Comparison of ENCODE assay signal across 15 cellular contexts in genomic region chr3:136883967-136884720, GRCh38. TPM values are rescaled to one million over a fixed set of nuclear protein-coding genes. Genes with fewer than 3 reads are reported as not detected.
DNase-seq lines count a peak whose midpoint lies in the region; ATAC-seq and FAIRE-seq lines count a peak whose summit lies in the region.
"Had no signal": no experiment of that assay in that cellular context is flagged by ENCODE, and none has a peak within 500 bp of the region (broad histone marks: within the 10 kb centered on the region; RNA-seq: fewer than 3 reads in every experiment).

No MANE protein-coding gene starts in this region.

- no peak overlapping the region for H3K4me3 ChIP-seq in BLaER1 treated with 17β-estradiol and CSF1 and Interleukin-3, amounts not matched to agents 10 nM and 100 nM
- H3K4me3 ChIP-seq: esophagus squamous epithelium, lung, pancreas had no signal

- FAIRE-seq in GM19239 (lab: Jason Lieb, UNC): peak; percentile 26
- FAIRE-seq: pancreas had no signal

- H3K27me3 ChIP-seq in BLaER1 treated with 17β-estradiol and CSF1 and Interleukin-3, amounts not matched to agents 10 nM and 100 nM: no peaks in the 10 kb centered on the region
- H3K27me3 ChIP-seq: BE2C, esophagus squamous epithelium, pancreas had no signal

- H3K4me1 ChIP-seq in BLaER1 treated with 17β-estradiol and CSF1 and Interleukin-3, amounts not matched to agents 10 nM and 100 nM: peaks cover 9 to 36% (median 30%) of the 10 kb centered on the region in 10 experiments
- H3K4me1 ChIP-seq: BE2C had no signal

- peak overlapping the region; percentile 21 for H3K4me3 Mint-ChIP-seq in activated naive CD8-positive, alpha-beta T cell treated with anti-CD3 and anti-CD28 coated beads, Interleukin-2, amount 10 ng/mL, durations not matched to agents 7 days and 5 days

- peaks cover 12 to 43% (median 27%) of the 10 kb centered on the region in 11 experiments for H3K36me3 ChIP-seq in BLaER1 treated with 17β-estradiol and CSF1 and Interleukin-3, amounts not matched to agents 10 nM and 100 nM
- H3K36me3 ChIP-seq: pancreas had no signal

- peaks cover 2% of the 10 kb centered on the region for H3K9me3 Mint-ChIP-seq in activated naive CD8-positive, alpha-beta T cell treated with anti-CD3 and anti-CD28 coated beads, Interleukin-2, amount 10 ng/mL, durations not matched to agents 7 days and 5 days

- H3K36me3 Mint-ChIP-seq in activated naive CD8-positive, alpha-beta T cell treated with anti-CD3 and anti-CD28 coated beads, Interleukin-2, amount 10 ng/mL, durations not matched to agents 7 days and 5 days: peaks cover 25% of the 10 kb centered on the region

- peak overlapping the region in 7 of 11 experiments; percentile 13 to 41 (median 18); a peak in 10 of 22 replicates for H3K4me2 ChIP-seq in BLaER1 treated with 17β-estradiol and CSF1 and Interleukin-3, amounts not matched to agents 10 nM and 100 nM

- H3K27ac Mint-ChIP-seq in activated naive CD8-positive, alpha-beta T cell treated with anti-CD3 and anti-CD28 coated beads, Interleukin-2, amount 10 ng/mL, durations not matched to agents 7 days and 5 days: peak overlapping the region; percentile 30

- peaks cover 14 to 45% (median 35%) of the 10 kb centered on the region in 11 experiments for H3K9me3 ChIP-seq in BLaER1 treated with 17β-estradiol and CSF1 and Interleukin-3, amounts not matched to agents 10 nM and 100 nM (replicated peaks in 1 of 11)
- H3K9me3 ChIP-seq: BE2C, esophagus squamous epithelium, pancreas had no signal

- no peak for ATAC-seq in activated naive CD8-positive, alpha-beta T cell treated with anti-CD3 and anti-CD28 coated beads, Interleukin-2, amount 10 ng/mL, durations not matched to agents 7 days and 5 days (ENCODE audit: low read depth)
- ATAC-seq in GM18861 (IDR thresholded peaks at IDR 0.05; ENCODE audit: unreplicated experiment): no peak
- no peak for ATAC-seq in HG03097 (IDR thresholded peaks at IDR 0.05; ENCODE audit: low FRiP score, unreplicated experiment)
- ATAC-seq: pancreas had no signal

- H3K27me3 Mint-ChIP-seq in activated naive CD8-positive, alpha-beta T cell treated with anti-CD3 and anti-CD28 coated beads, Interleukin-2, amount 10 ng/mL, durations not matched to agents 7 days and 5 days: no peaks in the 10 kb centered on the region

- peaks cover 34 to 87% (median 74%) of the 10 kb centered on the region in 11 experiments for H4K20me1 ChIP-seq in BLaER1 treated with 17β-estradiol and CSF1 and Interleukin-3, amounts not matched to agents 10 nM and 100 nM

- H3K4me1 Mint-ChIP-seq in activated naive CD8-positive, alpha-beta T cell treated with anti-CD3 and anti-CD28 coated beads, Interleukin-2, amount 10 ng/mL, durations not matched to agents 7 days and 5 days: peaks cover 39% of the 10 kb centered on the region

- no peak overlapping the region for H3K27ac ChIP-seq in BLaER1 treated with 17β-estradiol and CSF1 and Interleukin-3, amounts not matched to agents 10 nM and 100 nM
- H3K27ac ChIP-seq: pancreas had no signal

- no peak overlapping the region for H3K9ac ChIP-seq in BLaER1 treated with 17β-estradiol and CSF1 and Interleukin-3, amounts not matched to agents 10 nM and 100 nM

- POLR2A ChIA-PET in activated naive CD8-positive, alpha-beta T cell treated with anti-CD3 and anti-CD28 coated beads, Interleukin-2, amount 10 ng/mL, durations not matched to agents 7 days and 5 days (lab: Charles Lee): interaction anchor here (1.2 to 2.3 kb wide), 3 partner anchors 21 to 132 kb away, joined by 5 to 17 read pairs (median 7); partner anchors contain the start of genes NCK1 and STAG1

- DNase-seq in GM19239 (ENCODE audit: insufficient read length, low spot score): no peak
- peak; percentile 84 for DNase-seq in NCI-H2171 (lab: John Stamatoyannopoulos, UW)
- no peak for DNase-seq in activated naive CD8-positive, alpha-beta T cell treated with anti-CD3 and anti-CD28 coated beads, Interleukin-2, amount 10 ng/mL, durations not matched to agents 7 days and 5 days
- DNase-seq in HCEC 1CT: no peak
- no peak for DNase-seq in NCI-H1930 (lab: John Stamatoyannopoulos, UW)
- DNase-seq: BE2C; esophagus squamous epithelium; NCI-H345; pancreas; SHP77 treated with DMSO at 0.1 percent for 48 hours; stimulated activated CD4-positive, alpha-beta T cell treated with anti-CD3 and anti-CD28 coated beads, Interleukin-15, amount 100 ng/mL, for 24 hours had no signal

RNA-seq across cellular contexts. Expression of gene NCK1, which starts 22.1 kb away (rescaled TPM):
- total RNA-seq in activated naive CD8-positive, alpha-beta T cell treated with anti-CD3 and anti-CD28 coated beads, Interleukin-2, amount 10 ng/mL, durations not matched to agents 7 days and 5 days: 10 to 100 TPM; 37.2 to 42.2 TPM
